ENCODE assay signal across 8 cellular contexts in genomic region chr12:121806556-121807308, GRCh38.
DNase-seq lines count a peak whose midpoint lies in the region; ATAC-seq and TF ChIP-seq lines count a peak whose summit lies in the region.

No MANE protein-coding gene starts in this region.

- no peaks in the 10 kb centered on the region for H3K9me3 Mint-ChIP-seq in nephron

- H3K27me3 Mint-ChIP-seq in nephron (ENCODE audit: low read depth) = no peaks in the 10 kb centered on the region

- DNase-seq in EH (ENCODE audit: low read depth) (peak; percentile 57), NCI-H2227 (lab: John Stamatoyannopoulos, UW; ENCODE audit: unreplicated experiment) (peak; percentile 34), ecto neural progenitor cell (ENCODE audit: low spot score) (peak; percentile 58), HuH-7 (ENCODE audit: low spot score) (no peak), Ammon's horn (ENCODE audit: low spot score) (no peak), dedifferentiated amniotic fluid mesenchymal stem cell (ENCODE audit: extremely low spot score) (no peak)

- no peak for ATAC-seq in HG03432 (IDR thresholded peaks at IDR 0.05; ENCODE audit: unreplicated experiment)

- H3K4me3 Mint-ChIP-seq in nephron = peak overlapping the region; percentile 88 to 98 (median 98)

- peak overlapping the region; percentile 64 to 98 (median 93) for H3K27ac Mint-ChIP-seq in nephron

- no peak for TF ChIP-seq CTCF in nephron (IDR thresholded peaks at IDR 0.05; ENCODE audit: unreplicated experiment in 3 of 3)

- H3K36me3 Mint-ChIP-seq in nephron (ENCODE audit: low read depth) = peaks cover 22% of the 10 kb centered on the region

- peaks cover 26% of the 10 kb centered on the region for H3K4me1 Mint-ChIP-seq in nephron

Comparison
In these comparisons a context has a peak if more than half of its experiments do, and no peak if none do; other contexts are left out.
1. DNase-seq: peak in EH (single experiment), NCI-H2227 (single experiment) and ecto neural progenitor cell (single experiment); none in HuH-7 (single experiment), Ammon's horn (single experiment) and dedifferentiated amniotic fluid mesenchymal stem cell (single experiment).